1 cellular context compared by ENCODE assay signal in the genomic region with DNA sequence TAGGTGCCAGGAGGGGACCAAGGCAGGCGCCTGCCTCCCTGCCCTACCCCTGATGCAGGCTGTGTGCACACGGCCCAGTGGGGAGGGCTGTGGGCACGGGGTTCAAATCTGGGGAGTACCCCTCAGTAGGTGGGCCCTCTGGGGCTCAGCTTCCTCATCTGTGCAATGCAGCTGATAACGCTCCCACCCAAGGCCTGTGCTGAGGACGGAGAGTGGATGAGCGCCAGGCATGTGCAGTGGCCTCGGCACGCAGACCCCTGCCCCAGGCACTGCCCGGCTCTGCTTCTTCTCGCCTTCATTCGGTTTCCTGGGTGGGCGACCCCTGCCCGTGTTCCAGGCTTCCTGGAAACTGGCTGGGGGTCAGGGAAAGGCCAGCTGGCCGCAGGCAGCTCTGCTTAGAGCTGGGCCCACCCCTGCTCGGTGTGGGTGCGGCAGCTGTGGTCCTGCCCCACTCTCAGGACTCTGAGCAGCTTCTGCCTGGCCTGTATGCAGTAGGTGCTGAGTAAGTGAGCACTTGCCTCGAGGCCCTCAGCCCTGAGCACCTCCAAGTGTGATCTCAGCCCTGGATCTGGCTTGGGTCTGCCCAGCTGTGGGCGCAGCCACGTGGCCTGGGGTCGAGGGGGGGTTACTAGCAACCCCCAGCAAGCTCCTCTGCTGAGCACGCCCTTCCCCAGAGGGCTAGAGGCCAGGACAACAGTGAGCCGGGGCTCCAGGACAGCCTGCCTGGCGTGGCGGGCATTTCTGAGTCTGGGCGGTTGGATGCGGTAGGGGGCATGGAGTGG.
A peak's percentile ranks its signal among the peaks of the same experiment; 100 is the strongest.
TF ChIP-seq lines count a peak whose summit lies in the region.

No MANE protein-coding gene starts in this region.

TF ChIP-seq in HepG2, 621 proteins besides CTCF, POLR2A, EP300 and RAD21 (continued from another document and continues in another):
- TF ChIP-seq, protein P1, sequence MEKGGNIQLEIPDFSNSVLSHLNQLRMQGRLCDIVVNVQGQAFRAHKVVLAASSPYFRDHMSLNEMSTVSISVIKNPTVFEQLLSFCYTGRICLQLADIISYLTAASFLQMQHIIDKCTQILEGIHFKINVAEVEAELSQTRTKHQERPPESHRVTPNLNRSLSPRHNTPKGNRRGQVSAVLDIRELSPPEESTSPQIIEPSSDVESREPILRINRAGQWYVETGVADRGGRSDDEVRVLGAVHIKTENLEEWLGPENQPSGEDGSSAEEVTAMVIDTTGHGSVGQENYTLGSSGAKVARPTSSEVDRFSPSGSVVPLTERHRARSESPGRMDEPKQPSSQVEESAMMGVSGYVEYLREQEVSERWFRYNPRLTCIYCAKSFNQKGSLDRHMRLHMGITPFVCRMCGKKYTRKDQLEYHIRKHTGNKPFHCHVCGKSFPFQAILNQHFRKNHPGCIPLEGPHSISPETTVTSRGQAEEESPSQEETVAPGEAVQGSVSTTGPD (CRISPR knock-in tag; IDR thresholded peaks at IDR 0.05) = no peak
- TF ChIP-seq ZNF34 (CRISPR knock-in tag; IDR thresholded peaks at IDR 0.05; ENCODE audit: borderline replicate concordance) (no peak), XBP1 (CRISPR knock-in tag; IDR thresholded peaks at IDR 0.05) (no peak), U2AF1 (optimal IDR thresholded peaks at IDR 0.05; ENCODE audit: low read depth, low read length) (no peak), MYC (CRISPR knock-in tag; IDR thresholded peaks at IDR 0.05; ENCODE audit: borderline replicate concordance) (no peak), SKI (IDR thresholded peaks at IDR 0.05; ENCODE audit: partially characterized antibody) (no peak), CHCHD3 (CRISPR knock-in tag; IDR thresholded peaks at IDR 0.05) (no peak), MED13 (CRISPR knock-in tag; IDR thresholded peaks at IDR 0.05) (no peak), SRSF4 (IDR thresholded peaks at IDR 0.05; ENCODE audit: low read depth, low read length, poor library complexity, severe bottlenecking) (no peak), STAG1 (CRISPR knock-in tag; IDR thresholded peaks at IDR 0.05) (no peak), ETV5 (CRISPR knock-in tag; IDR thresholded peaks at IDR 0.05; ENCODE audit: borderline replicate concordance) (no peak), KAT2B (IDR thresholded peaks at IDR 0.05; ENCODE audit: borderline replicate concordance, low read depth, low read length) (no peak), ZNF234 (CRISPR knock-in tag; conservative IDR thresholded peaks at IDR 0.05) (no peak), ZNF20 (CRISPR knock-in tag; IDR thresholded peaks at IDR 0.05) (no peak), HES4 (CRISPR knock-in tag; IDR thresholded peaks at IDR 0.05; ENCODE audit: borderline replicate concordance) (no peak), JDP2 (CRISPR knock-in tag; IDR thresholded peaks at IDR 0.05; ENCODE audit: borderline replicate concordance) (no peak), SSRP1 (CRISPR knock-in tag; IDR thresholded peaks at IDR 0.05) (no peak), ATAD3A (CRISPR knock-in tag; IDR thresholded peaks at IDR 0.05) (no peak), ZSCAN21 (CRISPR knock-in tag; IDR thresholded peaks at IDR 0.05; ENCODE audit: borderline replicate concordance) (peak; percentile 31; the same call in 1 of the 2 replicates), ZNF10 (CRISPR knock-in tag; IDR thresholded peaks at IDR 0.05; ENCODE audit: borderline replicate concordance, low read depth) (no peak), SP5 (CRISPR knock-in tag; IDR thresholded peaks at IDR 0.05; ENCODE audit: borderline replicate concordance, low read depth) (no peak), HHEX (CRISPR knock-in tag; IDR thresholded peaks at IDR 0.05) (no peak), PAX8 (CRISPR knock-in tag; IDR thresholded peaks at IDR 0.05; ENCODE audit: borderline replicate concordance) (no peak), NRL (CRISPR knock-in tag; IDR thresholded peaks at IDR 0.05; ENCODE audit: borderline replicate concordance) (no peak; the same call in 1 of the 2 replicates), PITX1 (CRISPR knock-in tag; IDR thresholded peaks at IDR 0.05) (peak; percentile 45; the same call in 1 of the 2 replicates), ZFP41 (CRISPR knock-in tag; IDR thresholded peaks at IDR 0.05; ENCODE audit: borderline replicate concordance) (no peak), KAT7 (CRISPR knock-in tag; IDR thresholded peaks at IDR 0.05; ENCODE audit: borderline replicate concordance) (no peak), ZNF274 (CRISPR knock-in tag; IDR thresholded peaks at IDR 0.05) (no peak), ZNF382 (CRISPR knock-in tag; IDR thresholded peaks at IDR 0.05; ENCODE audit: borderline replicate concordance) (no peak), ZNF256 (CRISPR knock-in tag; conservative IDR thresholded peaks at IDR 0.05) (no peak), HNF4G (IDR thresholded peaks at IDR 0.05; ENCODE audit: borderline replicate concordance, low read depth, low read length) (no peak), HNF4G (CRISPR knock-in tag; IDR thresholded peaks at IDR 0.05; ENCODE audit: borderline replicate concordance, low read depth) (no peak), ZNF263 (CRISPR knock-in tag; IDR thresholded peaks at IDR 0.05) (peak; percentile 42; the same call in 1 of the 2 replicates), ZNF83 (CRISPR knock-in tag; IDR thresholded peaks at IDR 0.05; ENCODE audit: borderline replicate concordance) (no peak), ZMAT3 (CRISPR knock-in tag; conservative IDR thresholded peaks at IDR 0.05) (no peak), ZNF232 (CRISPR knock-in tag; IDR thresholded peaks at IDR 0.05; ENCODE audit: borderline replicate concordance) (no peak), TCF7L2 (IDR thresholded peaks at IDR 0.05; ENCODE audit: low read depth, low read length) (no peak), CEBPB (IDR thresholded peaks at IDR 0.05; ENCODE audit: borderline replicate concordance, low read depth, low read length) (no peak), ATM (IDR thresholded peaks at IDR 0.05; ENCODE audit: borderline replicate concordance) (no peak), RFX5 (IDR thresholded peaks at IDR 0.05; ENCODE audit: low read depth, low read length) (no peak), ZFP1 (CRISPR knock-in tag; IDR thresholded peaks at IDR 0.05) (no peak), ARHGAP35 (CRISPR knock-in tag; IDR thresholded peaks at IDR 0.05; ENCODE audit: borderline replicate concordance) (no peak)
- TF ChIP-seq, protein P2, sequence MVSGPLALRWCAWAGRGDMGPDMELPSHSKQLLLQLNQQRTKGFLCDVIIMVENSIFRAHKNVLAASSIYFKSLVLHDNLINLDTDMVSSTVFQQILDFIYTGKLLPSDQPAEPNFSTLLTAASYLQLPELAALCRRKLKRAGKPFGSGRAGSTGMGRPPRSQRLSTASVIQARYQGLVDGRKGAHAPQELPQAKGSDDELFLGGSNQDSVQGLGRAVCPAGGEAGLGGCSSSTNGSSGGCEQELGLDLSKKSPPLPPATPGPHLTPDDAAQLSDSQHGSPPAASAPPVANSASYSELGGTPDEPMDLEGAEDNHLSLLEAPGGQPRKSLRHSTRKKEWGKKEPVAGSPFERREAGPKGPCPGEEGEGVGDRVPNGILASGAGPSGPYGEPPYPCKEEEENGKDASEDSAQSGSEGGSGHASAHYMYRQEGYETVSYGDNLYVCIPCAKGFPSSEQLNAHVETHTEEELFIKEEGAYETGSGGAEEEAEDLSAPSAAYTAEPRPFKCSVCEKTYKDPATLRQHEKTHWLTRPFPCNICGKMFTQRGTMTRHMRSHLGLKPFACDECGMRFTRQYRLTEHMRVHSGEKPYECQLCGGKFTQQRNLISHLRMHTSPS (CRISPR knock-in tag; IDR thresholded peaks at IDR 0.05; ENCODE audit: low read depth) = 0 out of 2 replicates have a peak, but pooled peaks have one; percentile 4
- TF ChIP-seq, protein P3, sequence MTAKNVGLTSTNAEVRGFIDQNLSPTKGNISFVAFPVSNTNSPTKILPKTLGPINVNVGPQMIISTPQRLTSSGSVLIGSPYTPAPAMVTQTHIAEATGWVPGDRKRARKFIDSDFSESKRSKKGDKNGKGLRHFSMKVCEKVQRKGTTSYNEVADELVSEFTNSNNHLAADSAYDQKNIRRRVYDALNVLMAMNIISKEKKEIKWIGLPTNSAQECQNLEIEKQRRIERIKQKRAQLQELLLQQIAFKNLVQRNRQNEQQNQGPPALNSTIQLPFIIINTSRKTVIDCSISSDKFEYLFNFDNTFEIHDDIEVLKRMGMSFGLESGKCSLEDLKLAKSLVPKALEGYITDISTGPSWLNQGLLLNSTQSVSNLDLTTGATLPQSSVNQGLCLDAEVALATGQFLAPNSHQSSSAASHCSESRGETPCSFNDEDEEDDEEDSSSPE (CRISPR knock-in tag; IDR thresholded peaks at IDR 0.05) = no peak
- TF ChIP-seq, protein P4, sequence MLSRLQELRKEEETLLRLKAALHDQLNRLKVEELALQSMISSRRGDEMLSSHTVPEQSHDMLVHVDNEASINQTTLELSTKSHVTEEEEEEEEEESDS (CRISPR knock-in tag; IDR thresholded peaks at IDR 0.05; ENCODE audit: borderline replicate concordance) = no peak
- TF ChIP-seq, protein P5, sequence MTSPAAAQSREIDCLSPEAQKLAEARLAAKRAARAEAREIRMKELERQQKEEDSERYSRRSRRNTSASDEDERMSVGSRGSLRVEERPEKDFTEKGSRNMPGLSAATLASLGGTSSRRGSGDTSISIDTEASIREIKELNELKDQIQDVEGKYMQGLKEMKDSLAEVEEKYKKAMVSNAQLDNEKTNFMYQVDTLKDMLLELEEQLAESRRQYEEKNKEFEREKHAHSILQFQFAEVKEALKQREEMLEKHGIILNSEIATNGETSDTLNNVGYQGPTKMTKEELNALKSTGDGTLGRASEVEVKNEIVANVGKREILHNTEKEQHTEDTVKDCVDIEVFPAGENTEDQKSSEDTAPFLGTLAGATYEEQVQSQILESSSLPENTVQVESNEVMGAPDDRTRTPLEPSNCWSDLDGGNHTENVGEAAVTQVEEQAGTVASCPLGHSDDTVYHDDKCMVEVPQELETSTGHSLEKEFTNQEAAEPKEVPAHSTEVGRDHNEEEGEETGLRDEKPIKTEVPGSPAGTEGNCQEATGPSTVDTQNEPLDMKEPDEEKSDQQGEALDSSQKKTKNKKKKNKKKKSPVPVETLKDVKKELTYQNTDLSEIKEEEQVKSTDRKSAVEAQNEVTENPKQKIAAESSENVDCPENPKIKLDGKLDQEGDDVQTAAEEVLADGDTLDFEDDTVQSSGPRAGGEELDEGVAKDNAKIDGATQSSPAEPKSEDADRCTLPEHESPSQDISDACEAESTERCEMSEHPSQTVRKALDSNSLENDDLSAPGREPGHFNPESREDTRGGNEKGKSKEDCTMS (CRISPR knock-in tag; conservative IDR thresholded peaks at IDR 0.05) = no peak
- TF ChIP-seq, protein P6, sequence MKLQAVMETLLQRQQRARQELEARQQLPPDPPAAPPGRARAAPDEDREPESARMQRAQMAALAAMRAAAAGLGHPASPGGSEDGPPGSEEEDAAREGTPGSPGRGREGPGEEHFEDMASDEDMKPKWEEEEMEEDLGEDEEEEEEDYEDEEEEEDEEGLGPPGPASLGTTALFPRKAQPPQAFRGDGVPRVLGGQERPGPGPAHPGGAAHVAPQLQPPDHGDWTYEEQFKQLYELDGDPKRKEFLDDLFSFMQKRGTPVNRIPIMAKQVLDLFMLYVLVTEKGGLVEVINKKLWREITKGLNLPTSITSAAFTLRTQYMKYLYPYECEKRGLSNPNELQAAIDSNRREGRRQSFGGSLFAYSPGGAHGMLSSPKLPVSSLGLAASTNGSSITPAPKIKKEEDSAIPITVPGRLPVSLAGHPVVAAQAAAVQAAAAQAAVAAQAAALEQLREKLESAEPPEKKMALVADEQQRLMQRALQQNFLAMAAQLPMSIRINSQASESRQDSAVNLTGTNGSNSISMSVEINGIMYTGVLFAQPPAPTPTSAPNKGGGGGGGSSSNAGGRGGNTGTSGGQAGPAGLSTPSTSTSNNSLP (IDR thresholded peaks at IDR 0.05; ENCODE audit: low read depth, low read length) = no peak
- TF ChIP-seq, protein P7, sequence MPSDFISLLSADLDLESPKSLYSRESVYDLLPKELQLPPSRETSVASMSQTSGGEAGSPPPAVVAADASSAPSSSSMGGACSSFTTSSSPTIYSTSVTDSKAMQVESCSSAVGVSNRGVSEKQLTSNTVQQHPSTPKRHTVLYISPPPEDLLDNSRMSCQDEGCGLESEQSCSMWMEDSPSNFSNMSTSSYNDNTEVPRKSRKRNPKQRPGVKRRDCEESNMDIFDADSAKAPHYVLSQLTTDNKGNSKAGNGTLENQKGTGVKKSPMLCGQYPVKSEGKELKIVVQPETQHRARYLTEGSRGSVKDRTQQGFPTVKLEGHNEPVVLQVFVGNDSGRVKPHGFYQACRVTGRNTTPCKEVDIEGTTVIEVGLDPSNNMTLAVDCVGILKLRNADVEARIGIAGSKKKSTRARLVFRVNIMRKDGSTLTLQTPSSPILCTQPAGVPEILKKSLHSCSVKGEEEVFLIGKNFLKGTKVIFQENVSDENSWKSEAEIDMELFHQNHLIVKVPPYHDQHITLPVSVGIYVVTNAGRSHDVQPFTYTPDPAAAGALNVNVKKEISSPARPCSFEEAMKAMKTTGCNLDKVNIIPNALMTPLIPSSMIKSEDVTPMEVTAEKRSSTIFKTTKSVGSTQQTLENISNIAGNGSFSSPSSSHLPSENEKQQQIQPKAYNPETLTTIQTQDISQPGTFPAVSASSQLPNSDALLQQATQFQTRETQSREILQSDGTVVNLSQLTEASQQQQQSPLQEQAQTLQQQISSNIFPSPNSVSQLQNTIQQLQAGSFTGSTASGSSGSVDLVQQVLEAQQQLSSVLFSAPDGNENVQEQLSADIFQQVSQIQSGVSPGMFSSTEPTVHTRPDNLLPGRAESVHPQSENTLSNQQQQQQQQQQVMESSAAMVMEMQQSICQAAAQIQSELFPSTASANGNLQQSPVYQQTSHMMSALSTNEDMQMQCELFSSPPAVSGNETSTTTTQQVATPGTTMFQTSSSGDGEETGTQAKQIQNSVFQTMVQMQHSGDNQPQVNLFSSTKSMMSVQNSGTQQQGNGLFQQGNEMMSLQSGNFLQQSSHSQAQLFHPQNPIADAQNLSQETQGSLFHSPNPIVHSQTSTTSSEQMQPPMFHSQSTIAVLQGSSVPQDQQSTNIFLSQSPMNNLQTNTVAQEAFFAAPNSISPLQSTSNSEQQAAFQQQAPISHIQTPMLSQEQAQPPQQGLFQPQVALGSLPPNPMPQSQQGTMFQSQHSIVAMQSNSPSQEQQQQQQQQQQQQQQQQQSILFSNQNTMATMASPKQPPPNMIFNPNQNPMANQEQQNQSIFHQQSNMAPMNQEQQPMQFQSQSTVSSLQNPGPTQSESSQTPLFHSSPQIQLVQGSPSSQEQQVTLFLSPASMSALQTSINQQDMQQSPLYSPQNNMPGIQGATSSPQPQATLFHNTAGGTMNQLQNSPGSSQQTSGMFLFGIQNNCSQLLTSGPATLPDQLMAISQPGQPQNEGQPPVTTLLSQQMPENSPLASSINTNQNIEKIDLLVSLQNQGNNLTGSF (CRISPR knock-in tag; IDR thresholded peaks at IDR 0.05) = no peak
- TF ChIP-seq, protein P8, sequence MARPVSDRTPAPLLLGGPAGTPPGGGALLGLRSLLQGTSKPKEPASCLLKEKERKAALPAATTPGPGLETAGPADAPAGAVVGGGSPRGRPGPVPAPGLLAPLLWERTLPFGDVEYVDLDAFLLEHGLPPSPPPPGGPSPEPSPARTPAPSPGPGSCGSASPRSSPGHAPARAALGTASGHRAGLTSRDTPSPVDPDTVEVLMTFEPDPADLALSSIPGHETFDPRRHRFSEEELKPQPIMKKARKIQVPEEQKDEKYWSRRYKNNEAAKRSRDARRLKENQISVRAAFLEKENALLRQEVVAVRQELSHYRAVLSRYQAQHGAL (CRISPR knock-in tag; IDR thresholded peaks at IDR 0.05; ENCODE audit: not compliant biosample characterization) = no peak
- TF ChIP-seq, protein P9, sequence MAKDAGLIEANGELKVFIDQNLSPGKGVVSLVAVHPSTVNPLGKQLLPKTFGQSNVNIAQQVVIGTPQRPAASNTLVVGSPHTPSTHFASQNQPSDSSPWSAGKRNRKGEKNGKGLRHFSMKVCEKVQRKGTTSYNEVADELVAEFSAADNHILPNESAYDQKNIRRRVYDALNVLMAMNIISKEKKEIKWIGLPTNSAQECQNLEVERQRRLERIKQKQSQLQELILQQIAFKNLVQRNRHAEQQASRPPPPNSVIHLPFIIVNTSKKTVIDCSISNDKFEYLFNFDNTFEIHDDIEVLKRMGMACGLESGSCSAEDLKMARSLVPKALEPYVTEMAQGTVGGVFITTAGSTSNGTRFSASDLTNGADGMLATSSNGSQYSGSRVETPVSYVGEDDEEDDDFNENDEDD (CRISPR knock-in tag; IDR thresholded peaks at IDR 0.05; ENCODE audit: borderline replicate concordance) = no peak
